In genomic region chr22:46800102-46800857, GRCh38 we compare ENCODE assay signal across 29 cellular contexts. TPM values are rescaled to one million over a fixed set of nuclear protein-coding genes. Genes with fewer than 3 reads are reported as not detected.
DNase-seq lines count a peak whose midpoint lies in the region; ATAC-seq, FAIRE-seq and TF ChIP-seq lines count a peak whose summit lies in the region.
"Had no signal": no experiment of that assay in that cellular context is flagged by ENCODE, and none has a peak within 500 bp of the region (broad histone marks: within the 10 kb centered on the region; RNA-seq: fewer than 3 reads in every experiment).

No MANE protein-coding gene starts in this region.

- H3K4me1 ChIP-seq in kidney (ENCODE audit: control insufficient read depth in 1 of 2, insufficient read depth in 1 of 2, low read depth in 1 of 2, low read length in 2 of 2) (peaks cover 14 to 19% of the 10 kb centered on the region in 2 donors), heart left ventricle (peaks cover 0 to 18% (median 12%) of the 10 kb centered on the region in 12 donors)
- H3K4me1 ChIP-seq: breast epithelium, prostate gland had no signal

- FAIRE-seq in kidney (lab: Jason Lieb, UNC), result no peak
- FAIRE-seq: GM12892 had no signal

- H3K27me3 ChIP-seq in heart left ventricle, result no peaks in the 10 kb centered on the region
- H3K27me3 ChIP-seq: breast epithelium, neutrophil, right lobe of liver, suprapubic skin had no signal

- no peak overlapping the region for H3K27ac ChIP-seq in kidney (ENCODE audit: low read depth in 2 of 2, low read length in 2 of 2)
- no peak overlapping the region for H3K27ac ChIP-seq in heart left ventricle
- H3K27ac ChIP-seq: breast epithelium, left ventricle myocardium inferior, neutrophil, prostate gland, right lobe of liver, suprapubic skin had no signal

- no peaks in the 10 kb centered on the region for H3K9me3 ChIP-seq in kidney (ENCODE audit: control insufficient read depth in 1 of 2, low read length in 2 of 2)
- no peaks in the 10 kb centered on the region for H3K9me3 ChIP-seq in heart left ventricle
- H3K9me3 ChIP-seq: breast epithelium, left ventricle myocardium inferior, neutrophil, prostate gland, right lobe of liver, suprapubic skin had no signal

- H3K4me3 ChIP-seq in kidney (ENCODE audit: low read length in 2 of 2), result no peak overlapping the region
- no peak overlapping the region for H3K4me3 ChIP-seq in heart left ventricle
- H3K4me3 ChIP-seq: breast epithelium, left ventricle myocardium inferior, prostate gland, right lobe of liver, suprapubic skin had no signal

- WGBS in heart left ventricle, 4 donors, result 95 to 97% (median 96%) methylated on average over 18 to 19 of the region's 19 CpGs

- H3K36me3 ChIP-seq in kidney (ENCODE audit: control insufficient read depth in 1 of 2, insufficient read depth in 2 of 2, low read length in 2 of 2) (peaks cover 17 to 23% of the 10 kb centered on the region in 2 donors), heart left ventricle (peaks cover 0 to 72% (median 43%) of the 10 kb centered on the region in 9 donors)
- H3K36me3 ChIP-seq: breast epithelium, prostate gland had no signal

- intact Hi-C loops in kidney (cut with DNase I), result no loop called here
- intact Hi-C loops in sciatic nerve (cut with DNase I), result loop anchor here (10.0 kb wide), 1 partner anchor 1625 kb away; no protein-coding TSS in a partner anchor
- intact Hi-C loops in heart left ventricle (cut with DNase I), result loop anchor here in 5 of 10 donors (5.0 to 10.0 kb wide), 4 partner anchors 38 to 1695 kb away; partner anchors contain the start of gene TBC1D22A (in 3 of the 5)

- H3K4me3 Mint-ChIP-seq in stimulated activated naive CD8-positive, alpha-beta T cell treated with anti-CD3 and anti-CD28 coated beads, Interleukin-15, Interleukin-2, amounts not matched to agents 100 ng/mL and 50 ng/mL, for 24 hours, result no peak overlapping the region
- H3K4me3 Mint-ChIP-seq: activated naive CD8-positive, alpha-beta T cell; B cell; CD8-positive, alpha-beta memory T cell had no signal

- no peak overlapping the region for H3K9ac ChIP-seq in kidney (ENCODE audit: low read length in 2 of 2)

- peaks cover 25% of the 10 kb centered on the region for H3K4me1 Mint-ChIP-seq in stimulated activated naive CD8-positive, alpha-beta T cell treated with anti-CD3 and anti-CD28 coated beads, Interleukin-15, Interleukin-2, amounts not matched to agents 100 ng/mL and 50 ng/mL, for 24 hours (ENCODE audit: low read depth)

- H3K9me3 Mint-ChIP-seq in stimulated activated naive CD8-positive, alpha-beta T cell treated with anti-CD3 and anti-CD28 coated beads, Interleukin-15, Interleukin-2, amounts not matched to agents 100 ng/mL and 50 ng/mL, for 24 hours, result no peaks in the 10 kb centered on the region
- H3K9me3 Mint-ChIP-seq: activated T-helper 2 cell treated with anti-CD3 and anti-CD28 coated beads, Interferon-gamma antibody, Interleukin-2, Interleukin-4, amounts not matched to agents 10 μg/mL and 5 μg/mL and 100 μg/mL, durations not matched to agents 14 hours and 24 hours and 36 hours; CD8-positive, alpha-beta memory T cell had no signal

- TF ChIP-seq POLR2A in heart left ventricle (IDR thresholded peaks at IDR 0.05), result no peak

- peak overlapping the region; percentile 2 for H3K27ac Mint-ChIP-seq in stimulated activated naive CD8-positive, alpha-beta T cell treated with anti-CD3 and anti-CD28 coated beads, Interleukin-15, Interleukin-2, amounts not matched to agents 100 ng/mL and 50 ng/mL, for 24 hours
- H3K27ac Mint-ChIP-seq: activated naive CD8-positive, alpha-beta T cell; activated T-helper 2 cell treated with anti-CD3 and anti-CD28 coated beads, Interferon-gamma antibody, Interleukin-2, Interleukin-4, amounts not matched to agents 10 μg/mL and 5 μg/mL and 100 μg/mL, durations not matched to agents 14 hours and 24 hours and 36 hours; B cell had no signal

- TF ChIP-seq CTCF in kidney (IDR thresholded peaks at IDR 0.05; ENCODE audit: borderline replicate concordance, extremely low read depth, insufficient read depth), result no peak
- TF ChIP-seq CTCF in heart left ventricle (IDR thresholded peaks at IDR 0.05), result no peak

- no peaks in the 10 kb centered on the region for H3K27me3 Mint-ChIP-seq in stimulated activated naive CD8-positive, alpha-beta T cell treated with anti-CD3 and anti-CD28 coated beads, Interleukin-15, Interleukin-2, amounts not matched to agents 100 ng/mL and 50 ng/mL, for 24 hours
- H3K27me3 Mint-ChIP-seq: activated naive CD8-positive, alpha-beta T cell; B cell; CD8-positive, alpha-beta memory T cell had no signal

- H3K36me3 Mint-ChIP-seq in stimulated activated naive CD8-positive, alpha-beta T cell treated with anti-CD3 and anti-CD28 coated beads, Interleukin-15, Interleukin-2, amounts not matched to agents 100 ng/mL and 50 ng/mL, for 24 hours (ENCODE audit: low read depth), result peaks cover 52% of the 10 kb centered on the region

- no peak for ATAC-seq in stimulated activated naive CD8-positive, alpha-beta T cell treated with anti-CD3 and anti-CD28 coated beads, Interleukin-15, Interleukin-2, amounts not matched to agents 100 U/mL and 50 U/mL, for 24 hours
- ATAC-seq in sciatic nerve (no peak), heart left ventricle (no peak), HG03520 (IDR thresholded peaks at IDR 0.05; ENCODE audit: unreplicated experiment) (no peak), HG02642 (IDR thresholded peaks at IDR 0.05; ENCODE audit: poor library complexity, unreplicated experiment) (no peak)
- ATAC-seq: right lobe of liver had no signal

- no peak for DNase-seq in stimulated activated naive CD8-positive, alpha-beta T cell treated with anti-CD3 and anti-CD28 coated beads, Interleukin-15, Interleukin-2, amounts not matched to agents 100 U/mL and 50 U/mL, for 24 hours
- DNase-seq in kidney (peak; percentile 55), sciatic nerve (ENCODE audit: low spot score) (peak; percentile 37), heart left ventricle (no peak), GF-D8 (lab: John Stamatoyannopoulos, UW) (no peak)
- DNase-seq: activated CD4-positive, CD25-positive, alpha-beta regulatory T cell; CD8-positive, alpha-beta memory T cell; DMS 273 treated with DMSO at 0.1 percent for 48 hours; HCEC 1CT; IMR-90; left ventricle myocardium inferior; NCI-H2081; NCI-H226; NCI-H526 treated with DMSO at 0.1 percent for 48 hours; NK-92 treated with Interleukin-12 subunit alpha and Interleukin-12 subunit beta, amount 100 ng/mL, for 24 hours; stimulated activated CD4-positive, alpha-beta T cell treated with anti-CD3 and anti-CD28 coated beads, Interleukin-4, amount 100 ng/mL, for 4 hours; T-helper 1 cell had no signal

RNA-seq across cellular contexts. Expression of gene TBC1D22A, which starts 37.8 kb away (rescaled TPM):
- total RNA-seq in kidney, result 39.4 TPM
- polyA plus RNA-seq in kidney (ENCODE audit: insufficient read depth, low read depth, low replicate concordance), result 24.6 TPM
- 36.3 TPM for total RNA-seq in sciatic nerve
- 10 to 100 TPM; 14.0 to 30.7 (median 18.6) TPM for total RNA-seq in heart left ventricle
- 10 to 100 TPM in 1 of 2 donors, 1 to 10 TPM in 1; 9.4 to 18.9 TPM for polyA plus RNA-seq in heart left ventricle

Comparison
In these comparisons a context has a peak if more than half of its experiments do, and no peak if none do; other contexts are left out.
1. DNase-seq: peak in kidney (single experiment) and sciatic nerve (single experiment); none in stimulated activated naive CD8-positive, alpha-beta T cell treated with anti-CD3 and anti-CD28 coated beads, Interleukin-15, Interleukin-2, amounts not matched to agents 100 U/mL and 50 U/mL, for 24 hours (single experiment), heart left ventricle (0 of 5) and GF-D8 (single experiment).